8 cellular contexts compared by ENCODE assay signal in genomic region chr3:184777566-184778356, GRCh38. TPM values are rescaled to one million over a fixed set of nuclear protein-coding genes. Genes with fewer than 3 reads are reported as not detected.
DNase-seq lines count a peak whose midpoint lies in the region; ATAC-seq and TF ChIP-seq lines count a peak whose summit lies in the region.

No MANE protein-coding gene starts in this region.

- peaks cover 10% of the 10 kb centered on the region for H3K27me3 Mint-ChIP-seq in endothelial cell (ENCODE audit: unreplicated experiment)

- H3K4me1 ChIP-seq in NT2/D1 (ENCODE audit: insufficient read depth, insufficient read length): peaks cover 9% of the 10 kb centered on the region

- TF ChIP-seq CTCF in endothelial cell (IDR thresholded peaks at IDR 0.05; ENCODE audit: unreplicated experiment): peak; percentile 92

- no peaks in the 10 kb centered on the region for H3K27me3 ChIP-seq in NT2/D1 (ENCODE audit: insufficient read depth, insufficient read length)

- no peak overlapping the region for H3K4me3 Mint-ChIP-seq in endothelial cell (ENCODE audit: unreplicated experiment)

- H3K36me3 Mint-ChIP-seq in endothelial cell (ENCODE audit: low read depth, unreplicated experiment): peaks cover 5% of the 10 kb centered on the region

- no peaks in the 10 kb centered on the region for H3K9me3 ChIP-seq in NT2/D1 (ENCODE audit: insufficient read depth, low read length)

- peaks cover 8% of the 10 kb centered on the region for H3K4me1 Mint-ChIP-seq in endothelial cell (ENCODE audit: unreplicated experiment)

- ATAC-seq in GM19035 (IDR thresholded peaks at IDR 0.05; ENCODE audit: unreplicated experiment): peak; percentile 74

- H3K9ac ChIP-seq in NT2/D1 (ENCODE audit: insufficient read length, low read depth): no peak overlapping the region

- no peaks in the 10 kb centered on the region for H3K9me3 Mint-ChIP-seq in endothelial cell (ENCODE audit: unreplicated experiment)

- H3K4me3 ChIP-seq in NT2/D1 (ENCODE audit: insufficient read length, low read depth): no peak overlapping the region

- H3K36me3 ChIP-seq in NT2/D1 (ENCODE audit: insufficient read depth, insufficient read length, low read length): no peaks in the 10 kb centered on the region

- H3K27ac Mint-ChIP-seq in endothelial cell (ENCODE audit: unreplicated experiment): no peak overlapping the region

- DNase-seq in AG08395 (ENCODE audit: low spot score) (peak; percentile 92), HuH-7.5 (ENCODE audit: low spot score) (peak; percentile 88), NT2/D1 (ENCODE audit: low read depth, low spot score) (peak; percentile 89), endothelial cell (ENCODE audit: low spot score) (peak; percentile 84), midbrain (lab: John Stamatoyannopoulos, UW) (peak; percentile 91)
- DNase-seq in activated CD8-positive, alpha-beta memory T cell treated with anti-CD3 and anti-CD28 coated beads for 48 hours (ENCODE audit: low read depth in 2 of 3, low spot score in 2 of 3): peak; percentile 37 to 53 (median 48)
- peak; percentile 52 to 73 for DNase-seq in stimulated activated CD8-positive, alpha-beta memory T cell treated with anti-CD3 and anti-CD28 coated beads, Interleukin-2, amount 100 ng/mL, for 48 hours (ENCODE audit: low read depth in 2 of 2)

RNA-seq across cellular contexts. Expression of gene VPS8, which starts 34.2 kb away (rescaled TPM):
- total RNA-seq in endothelial cell (ENCODE audit: unreplicated experiment): 59.8 TPM
